ENCODE assay signal across 1 cellular context in genomic region chr15:76172782-76173181, GRCh38.
TF ChIP-seq lines count a peak whose summit lies in the region.

No MANE protein-coding gene starts in this region.

TF ChIP-seq in IMR-90, 13 proteins besides CTCF, POLR2A, EP300 and RAD21 (continued from another document):
- TF ChIP-seq MAZ (IDR thresholded peaks at IDR 0.05; ENCODE audit: borderline replicate concordance, low read depth, low read length) = no peak
